1 cellular context compared by ENCODE assay signal in genomic region chr2:230660294-230661060, GRCh38.
TF ChIP-seq lines count a peak whose summit lies in the region.

No MANE protein-coding gene starts in this region.

TF ChIP-seq in K562, 482 proteins besides CTCF, POLR2A, EP300 and RAD21 (continued from another document and continues in another):
- no peak for TF ChIP-seq ZNF518B (CRISPR knock-in tag; IDR thresholded peaks at IDR 0.05)
- TF ChIP-seq ZNF175 (CRISPR knock-in tag; IDR thresholded peaks at IDR 0.05; ENCODE audit: low read depth), result peak; percentile 46; the same call in 1 of the 2 replicates
- TF ChIP-seq LARP7 (IDR thresholded peaks at IDR 0.05), result no peak
- TF ChIP-seq MGA (IDR thresholded peaks at IDR 0.05), result peak; percentile 38
- no peak for TF ChIP-seq CREB1 (IDR thresholded peaks at IDR 0.05)
- no peak for TF ChIP-seq CREB1 (CRISPR knock-in tag; IDR thresholded peaks at IDR 0.05)
- TF ChIP-seq DMBX1 (CRISPR knock-in tag; IDR thresholded peaks at IDR 0.05; ENCODE audit: borderline replicate concordance), result peak; percentile 31; the same call in 1 of the 2 replicates
- TF ChIP-seq ADNP (tag; IDR thresholded peaks at IDR 0.05), result no peak
- TF ChIP-seq NR2C1 (IDR thresholded peaks at IDR 0.05), result 0 out of 2 replicates have a peak, but pooled peaks have one; percentile 20
- TF ChIP-seq NR2C1 (tag; IDR thresholded peaks at IDR 0.05), result no peak
- no peak for TF ChIP-seq BDP1 (IDR thresholded peaks at IDR 0.05; ENCODE audit: insufficient read depth, insufficient read length)
- no peak for TF ChIP-seq ZNF431 (CRISPR knock-in tag; IDR thresholded peaks at IDR 0.05)
- TF ChIP-seq BRD4 (IDR thresholded peaks at IDR 0.05), result no peak
- no peak for TF ChIP-seq ETS2 (tag; IDR thresholded peaks at IDR 0.05; ENCODE audit: borderline replicate concordance, poor library complexity, severe bottlenecking)
- no peak for TF ChIP-seq SNRNP70 (optimal IDR thresholded peaks at IDR 0.05; ENCODE audit: low read depth, low read length)
- no peak for TF ChIP-seq ZNF23 (CRISPR knock-in tag; IDR thresholded peaks at IDR 0.05)
- no peak for TF ChIP-seq ZNF311 (CRISPR knock-in tag; IDR thresholded peaks at IDR 0.05)
- no peak for TF ChIP-seq ZC3H11A (IDR thresholded peaks at IDR 0.05; ENCODE audit: low read depth, low read length)
- no peak for TF ChIP-seq KLF10 (CRISPR knock-in tag; IDR thresholded peaks at IDR 0.05)
- TF ChIP-seq MYC (IDR thresholded peaks at IDR 0.05; ENCODE audit: low read depth, low read length), result no peak
- peak; percentile 20; the same call in 1 of the 2 replicates for TF ChIP-seq MYC (CRISPR knock-in tag; IDR thresholded peaks at IDR 0.05; ENCODE audit: borderline replicate concordance, low read depth)
- no peak for TF ChIP-seq RREB1 (CRISPR knock-in tag; IDR thresholded peaks at IDR 0.05)
- TF ChIP-seq KDM1A (IDR thresholded peaks at IDR 0.05), result peak; percentile 42 to 54; a peak in 2 of 4 replicates
- no peak for TF ChIP-seq SMARCE1 (IDR thresholded peaks at IDR 0.05)
- no peak for TF ChIP-seq POLR2AphosphoS2 (IDR thresholded peaks at IDR 0.05; ENCODE audit: low read length)
- no peak for TF ChIP-seq HIVEP1 (CRISPR knock-in tag; IDR thresholded peaks at IDR 0.05)
- TF ChIP-seq CCNT2 (IDR thresholded peaks at IDR 0.05; ENCODE audit: borderline replicate concordance, extremely low read depth, insufficient read length, low read depth, low read length), result no peak
- 0 out of 2 replicates have a peak, but pooled peaks have one; percentile 18 for TF ChIP-seq CXXC5 (CRISPR knock-in tag; IDR thresholded peaks at IDR 0.05)
- TF ChIP-seq ZNF695 (CRISPR knock-in tag; IDR thresholded peaks at IDR 0.05), result no peak
- TF ChIP-seq ZNF41 (CRISPR knock-in tag; conservative IDR thresholded peaks at IDR 0.05), result 0 out of 2 replicates have a peak, but pooled peaks have one; percentile 12
- no peak for TF ChIP-seq CAMTA2 (CRISPR knock-in tag; conservative IDR thresholded peaks at IDR 0.05)
- no peak for TF ChIP-seq MLLT1 (IDR thresholded peaks at IDR 0.05)
